ENCODE assay signal across 21 cellular contexts in the genomic region with DNA sequence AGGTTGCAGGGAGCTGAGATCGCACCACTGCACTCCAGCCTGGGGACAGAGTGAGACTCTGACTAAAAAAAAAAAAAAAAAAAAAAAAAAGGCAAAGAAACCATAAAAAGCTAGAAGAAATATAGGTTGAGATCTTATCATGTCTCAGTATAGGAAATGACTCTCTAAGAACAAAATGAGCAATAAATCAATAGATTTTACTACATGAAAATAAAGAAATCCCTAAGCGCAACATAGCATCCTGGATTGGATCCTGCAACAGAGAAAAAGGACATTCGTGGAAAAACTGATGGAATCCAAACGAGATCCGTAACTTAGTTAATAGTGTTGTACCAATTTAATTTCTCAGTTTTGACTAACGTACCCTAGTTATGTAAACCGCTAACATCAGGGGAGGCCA. TPM values are rescaled to one million over a fixed set of nuclear protein-coding genes. Genes with fewer than 3 reads are reported as not detected.
"Had no signal": no experiment of that assay in that cellular context is flagged by ENCODE, and none has a peak within 500 bp of the region (broad histone marks: within the 10 kb centered on the region; RNA-seq: fewer than 3 reads in every experiment).

No MANE protein-coding gene starts in this region.

- H3K9me3 Mint-ChIP-seq: activated CD8-positive, alpha-beta T cell treated with anti-CD3 and anti-CD28 coated beads for 36 hours; activated naive CD8-positive, alpha-beta T cell treated with anti-CD3 and anti-CD28 coated beads, Interleukin-2, amount 50 U/mL, for 24 hours; naive thymus-derived CD8-positive, alpha-beta T cell had no signal

- H3K4me3 Mint-ChIP-seq: activated CD4-positive, alpha-beta T cell treated with anti-CD3 and anti-CD28 coated beads for 36 hours; activated CD8-positive, alpha-beta T cell treated with anti-CD3 and anti-CD28 coated beads for 36 hours; activated naive CD8-positive, alpha-beta T cell treated with anti-CD3 and anti-CD28 coated beads, Interleukin-2, amount 50 U/mL, for 24 hours had no signal

- H3K27me3 ChIP-seq: ascending aorta, cardiac muscle cell, upper lobe of left lung had no signal

- H3K9me3 ChIP-seq: mucosa of descending colon, prostate gland, upper lobe of left lung had no signal

- H3K4me3 ChIP-seq: ascending aorta, cardiac muscle cell, mucosa of descending colon, prostate gland, upper lobe of left lung had no signal

- DNase-seq: activated CD4-positive, alpha-beta T cell treated with anti-CD3 and anti-CD28 coated beads for 36 hours; activated CD8-positive, alpha-beta memory T cell treated with anti-CD3 and anti-CD28 coated beads, Interleukin-2, amount 50 U/mL, for 48 hours; activated CD8-positive, alpha-beta T cell treated with anti-CD3 and anti-CD28 coated beads for 36 hours; activated naive CD4-positive, alpha-beta T cell treated with Interleukin-2 at 50 U/mL for 16 hours; activated naive CD8-positive, alpha-beta T cell treated with anti-CD3 and anti-CD28 coated beads, Interleukin-2, amount 50 U/mL, for 24 hours; foreskin melanocyte; head of caudate nucleus; mammary epithelial cell; mucosa of descending colon; nucleus accumbens; stimulated activated CD4-positive, alpha-beta T cell treated with anti-CD3 and anti-CD28 coated beads, Interleukin-2, amount 100 ng/mL, for 48 hours; stimulated activated naive CD8-positive, alpha-beta T cell treated with anti-CD3 and anti-CD28 coated beads, Interleukin-15, Interleukin-2, amounts not matched to agents 100 U/mL and 50 U/mL, for 24 hours had no signal

- H3K36me3 Mint-ChIP-seq: naive thymus-derived CD8-positive, alpha-beta T cell had no signal

- H3K36me3 ChIP-seq: ascending aorta, cardiac muscle cell, prostate gland, upper lobe of left lung had no signal

- H3K27me3 Mint-ChIP-seq: activated CD8-positive, alpha-beta T cell treated with anti-CD3 and anti-CD28 coated beads for 36 hours had no signal

- H3K27ac Mint-ChIP-seq: activated CD4-positive, alpha-beta T cell treated with anti-CD3 and anti-CD28 coated beads for 36 hours; activated CD8-positive, alpha-beta T cell treated with anti-CD3 and anti-CD28 coated beads for 36 hours; activated naive CD8-positive, alpha-beta T cell treated with anti-CD3 and anti-CD28 coated beads, Interleukin-2, amount 50 U/mL, for 24 hours had no signal

- ATAC-seq: activated CD4-positive, alpha-beta T cell treated with anti-CD3 and anti-CD28 coated beads for 36 hours; activated CD8-positive, alpha-beta T cell treated with anti-CD3 and anti-CD28 coated beads for 36 hours; activated naive CD8-positive, alpha-beta T cell treated with anti-CD3 and anti-CD28 coated beads, Interleukin-2, amount 50 U/mL, for 24 hours; left lobe of liver; stimulated activated naive CD8-positive, alpha-beta T cell treated with anti-CD3 and anti-CD28 coated beads, Interleukin-15, Interleukin-2, amounts not matched to agents 100 U/mL and 50 U/mL, for 24 hours had no signal

- H3K27ac ChIP-seq: ascending aorta, cardiac muscle cell, prostate gland had no signal

RNA-seq across cellular contexts. Expression of gene SLC1A7, which starts 35.3 kb away (rescaled TPM):
- total RNA-seq: activated CD4-positive, alpha-beta T cell treated with anti-CD3 and anti-CD28 coated beads for 36 hours; activated CD8-positive, alpha-beta T cell treated with anti-CD3 and anti-CD28 coated beads for 36 hours; ascending aorta; cardiac muscle cell; endothelial cell of umbilical vein; mammary epithelial cell; naive thymus-derived CD8-positive, alpha-beta T cell; T-helper 2 cell treated with Interferon-gamma antibody and Interleukin-4, amounts not matched to agents 100 ng/mL and 5 ng/mL, for 36 hours; temporal lobe had no signal

RNA-seq across cellular contexts. Expression of gene PODN, which starts 45.1 kb away (rescaled TPM):
- total RNA-seq: activated CD4-positive, alpha-beta T cell treated with anti-CD3 and anti-CD28 coated beads for 36 hours; activated CD8-positive, alpha-beta T cell treated with anti-CD3 and anti-CD28 coated beads for 36 hours; mammary epithelial cell; naive thymus-derived CD8-positive, alpha-beta T cell; T-helper 2 cell treated with Interferon-gamma antibody and Interleukin-4, amounts not matched to agents 100 ng/mL and 5 ng/mL, for 36 hours had no signal
